In the genomic region with DNA sequence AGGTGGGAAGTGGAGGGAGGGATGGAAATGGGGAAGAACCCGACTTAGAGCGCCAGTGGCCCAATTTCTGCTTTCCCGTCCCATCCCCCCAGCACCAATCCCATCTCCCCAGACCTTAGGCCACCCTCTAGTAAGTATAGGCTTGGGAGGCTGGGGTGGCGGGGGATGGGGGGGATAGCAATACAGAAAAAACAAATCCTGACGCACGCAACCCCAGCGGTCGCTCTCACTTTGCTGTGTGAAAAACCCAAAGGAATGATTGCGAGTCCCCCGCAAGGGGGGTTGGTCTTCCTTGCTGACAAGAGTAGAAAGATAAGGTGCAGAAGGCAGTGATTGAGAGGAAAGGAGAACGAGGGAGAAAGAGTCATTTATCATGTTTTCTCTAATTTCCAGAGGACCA, we compare ENCODE assay signal across 8 cellular contexts. TPM values are rescaled to one million over a fixed set of nuclear protein-coding genes. Genes with fewer than 3 reads are reported as not detected.
DNase-seq lines count a peak whose midpoint lies in the region; ATAC-seq and TF ChIP-seq lines count a peak whose summit lies in the region.

No MANE protein-coding gene starts in this region.

- 0 out of 2 replicates have a peak overlapping the region, but pooled peaks have one; percentile 96 for H2AFZ ChIP-seq in GM23338

- H3K27ac Mint-ChIP-seq in GM23338, result no peak overlapping the region

- H3K4me1 ChIP-seq in GM23338 (ENCODE audit: insufficient read depth), result peaks cover 15% of the 10 kb centered on the region; the same call in 1 of the 2 replicates
- peaks cover 0 to 6% (median 0%) of the 10 kb centered on the region in 4 donors for H3K4me1 ChIP-seq in Peyer's patch

- no peaks in the 10 kb centered on the region for H3F3A ChIP-seq in GM23338 (replicated peaks; ENCODE audit: low read depth)

- no peaks in the 10 kb centered on the region for H3K36me3 Mint-ChIP-seq in GM23338 (ENCODE audit: low read depth)

- peaks cover 31% of the 10 kb centered on the region for H3K4me1 Mint-ChIP-seq in GM23338

- H3K9me3 ChIP-seq in Peyer's patch, result no peaks in the 10 kb centered on the region

- H3K4me3 Mint-ChIP-seq in GM23338, result peak overlapping the region; percentile 70

- H3K79me2 ChIP-seq in GM23338 (replicated peaks; ENCODE audit: insufficient read depth), result no peaks in the 10 kb centered on the region

- H3K36me3 ChIP-seq in GM23338 (ENCODE audit: insufficient read depth), result no peaks in the 10 kb centered on the region
- no peaks in the 10 kb centered on the region for H3K36me3 ChIP-seq in Peyer's patch

- DNase-seq in GM23338 (ENCODE audit: low spot score) (peak; percentile 62), Peyer's patch (no peak), glomerular visceral epithelial cell (ENCODE audit: extremely low spot score) (peak; percentile 14), putamen (ENCODE audit: low spot score) (peak; percentile 42), pons (ENCODE audit: low spot score) (no peak), H4 (ENCODE audit: low spot score) (no peak)
- DNase-seq in activated effector memory CD4-positive, alpha-beta T cell treated with anti-CD3 and anti-CD28 coated beads, Interleukin-2, amount 50 U/mL, for 16 hours, result no peak

- no peaks in the 10 kb centered on the region for H4K20me1 ChIP-seq in GM23338 (replicated peaks; ENCODE audit: insufficient read depth)

- H3K9me3 Mint-ChIP-seq in GM23338, result no peaks in the 10 kb centered on the region

- peaks cover 16% of the 10 kb centered on the region for H3K27me3 Mint-ChIP-seq in GM23338 (ENCODE audit: insufficient read depth, low read depth, poor library complexity)

- ATAC-seq in GM23338 (peak; percentile 44), HG03439 (IDR thresholded peaks at IDR 0.05; ENCODE audit: unreplicated experiment) (no peak)

- H3K9me2 ChIP-seq in GM23338 (ENCODE audit: insufficient read depth), result no peaks in the 10 kb centered on the region

- peak overlapping the region; percentile 93 for H3K4me2 ChIP-seq in GM23338

- no peak for TF ChIP-seq POLR2A in Peyer's patch (IDR thresholded peaks at IDR 0.05)

- TF ChIP-seq CTCF in GM23338 (conservative IDR thresholded peaks at IDR 0.05; ENCODE audit: low read depth in 2 of 2) (no peak), Peyer's patch (IDR thresholded peaks at IDR 0.05) (no peak)

- peak overlapping the region; percentile 68 for H3K4me3 ChIP-seq in GM23338
- peak overlapping the region; percentile 40 to 63 (median 52) for H3K4me3 ChIP-seq in Peyer's patch

- H3K27me3 ChIP-seq in GM23338 (ENCODE audit: insufficient read depth) (peaks cover 36% of the 10 kb centered on the region), Peyer's patch (no peaks in the 10 kb centered on the region)

- H3K27ac ChIP-seq in GM23338 (ENCODE audit: low read depth), result no peak overlapping the region
- peak overlapping the region in 3 of 4 donors; percentile 8 to 61 (median 56) for H3K27ac ChIP-seq in Peyer's patch

TF ChIP-seq in GM23338, 12 proteins besides CTCF, POLR2A, EP300 and RAD21 (continues in another document):
- TF ChIP-seq CREB1 (CRISPR knock-in tag; IDR thresholded peaks at IDR 0.05; ENCODE audit: low read depth) (no peak), ZNF331 (CRISPR knock-in tag; IDR thresholded peaks at IDR 0.05; ENCODE audit: low read depth) (no peak), EZH2phosphoT487 (IDR thresholded peaks at IDR 0.05; ENCODE audit: unreplicated experiment) (no peak), JUNB (IDR thresholded peaks at IDR 0.05; ENCODE audit: unreplicated experiment) (no peak), EZH2 (IDR thresholded peaks at IDR 0.05; ENCODE audit: low read depth, unreplicated experiment) (no peak), POLR2AphosphoS5 (IDR thresholded peaks at IDR 0.05; ENCODE audit: low read depth) (no peak)
- TF ChIP-seq, protein P1, sequence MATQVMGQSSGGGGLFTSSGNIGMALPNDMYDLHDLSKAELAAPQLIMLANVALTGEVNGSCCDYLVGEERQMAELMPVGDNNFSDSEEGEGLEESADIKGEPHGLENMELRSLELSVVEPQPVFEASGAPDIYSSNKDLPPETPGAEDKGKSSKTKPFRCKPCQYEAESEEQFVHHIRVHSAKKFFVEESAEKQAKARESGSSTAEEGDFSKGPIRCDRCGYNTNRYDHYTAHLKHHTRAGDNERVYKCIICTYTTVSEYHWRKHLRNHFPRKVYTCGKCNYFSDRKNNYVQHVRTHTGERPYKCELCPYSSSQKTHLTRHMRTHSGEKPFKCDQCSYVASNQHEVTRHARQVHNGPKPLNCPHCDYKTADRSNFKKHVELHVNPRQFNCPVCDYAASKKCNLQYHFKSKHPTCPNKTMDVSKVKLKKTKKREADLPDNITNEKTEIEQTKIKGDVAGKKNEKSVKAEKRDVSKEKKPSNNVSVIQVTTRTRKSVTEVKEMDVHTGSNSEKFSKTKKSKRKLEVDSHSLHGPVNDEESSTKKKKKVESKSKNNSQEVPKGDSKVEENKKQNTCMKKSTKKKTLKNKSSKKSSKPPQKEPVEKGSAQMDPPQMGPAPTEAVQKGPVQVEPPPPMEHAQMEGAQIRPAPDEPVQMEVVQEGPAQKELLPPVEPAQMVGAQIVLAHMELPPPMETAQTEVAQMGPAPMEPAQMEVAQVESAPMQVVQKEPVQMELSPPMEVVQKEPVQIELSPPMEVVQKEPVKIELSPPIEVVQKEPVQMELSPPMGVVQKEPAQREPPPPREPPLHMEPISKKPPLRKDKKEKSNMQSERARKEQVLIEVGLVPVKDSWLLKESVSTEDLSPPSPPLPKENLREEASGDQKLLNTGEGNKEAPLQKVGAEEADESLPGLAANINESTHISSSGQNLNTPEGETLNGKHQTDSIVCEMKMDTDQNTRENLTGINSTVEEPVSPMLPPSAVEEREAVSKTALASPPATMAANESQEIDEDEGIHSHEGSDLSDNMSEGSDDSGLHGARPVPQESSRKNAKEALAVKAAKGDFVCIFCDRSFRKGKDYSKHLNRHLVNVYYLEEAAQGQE (IDR thresholded peaks at IDR 0.05; ENCODE audit: unreplicated experiment), result no peak
- TF ChIP-seq, protein P2, sequence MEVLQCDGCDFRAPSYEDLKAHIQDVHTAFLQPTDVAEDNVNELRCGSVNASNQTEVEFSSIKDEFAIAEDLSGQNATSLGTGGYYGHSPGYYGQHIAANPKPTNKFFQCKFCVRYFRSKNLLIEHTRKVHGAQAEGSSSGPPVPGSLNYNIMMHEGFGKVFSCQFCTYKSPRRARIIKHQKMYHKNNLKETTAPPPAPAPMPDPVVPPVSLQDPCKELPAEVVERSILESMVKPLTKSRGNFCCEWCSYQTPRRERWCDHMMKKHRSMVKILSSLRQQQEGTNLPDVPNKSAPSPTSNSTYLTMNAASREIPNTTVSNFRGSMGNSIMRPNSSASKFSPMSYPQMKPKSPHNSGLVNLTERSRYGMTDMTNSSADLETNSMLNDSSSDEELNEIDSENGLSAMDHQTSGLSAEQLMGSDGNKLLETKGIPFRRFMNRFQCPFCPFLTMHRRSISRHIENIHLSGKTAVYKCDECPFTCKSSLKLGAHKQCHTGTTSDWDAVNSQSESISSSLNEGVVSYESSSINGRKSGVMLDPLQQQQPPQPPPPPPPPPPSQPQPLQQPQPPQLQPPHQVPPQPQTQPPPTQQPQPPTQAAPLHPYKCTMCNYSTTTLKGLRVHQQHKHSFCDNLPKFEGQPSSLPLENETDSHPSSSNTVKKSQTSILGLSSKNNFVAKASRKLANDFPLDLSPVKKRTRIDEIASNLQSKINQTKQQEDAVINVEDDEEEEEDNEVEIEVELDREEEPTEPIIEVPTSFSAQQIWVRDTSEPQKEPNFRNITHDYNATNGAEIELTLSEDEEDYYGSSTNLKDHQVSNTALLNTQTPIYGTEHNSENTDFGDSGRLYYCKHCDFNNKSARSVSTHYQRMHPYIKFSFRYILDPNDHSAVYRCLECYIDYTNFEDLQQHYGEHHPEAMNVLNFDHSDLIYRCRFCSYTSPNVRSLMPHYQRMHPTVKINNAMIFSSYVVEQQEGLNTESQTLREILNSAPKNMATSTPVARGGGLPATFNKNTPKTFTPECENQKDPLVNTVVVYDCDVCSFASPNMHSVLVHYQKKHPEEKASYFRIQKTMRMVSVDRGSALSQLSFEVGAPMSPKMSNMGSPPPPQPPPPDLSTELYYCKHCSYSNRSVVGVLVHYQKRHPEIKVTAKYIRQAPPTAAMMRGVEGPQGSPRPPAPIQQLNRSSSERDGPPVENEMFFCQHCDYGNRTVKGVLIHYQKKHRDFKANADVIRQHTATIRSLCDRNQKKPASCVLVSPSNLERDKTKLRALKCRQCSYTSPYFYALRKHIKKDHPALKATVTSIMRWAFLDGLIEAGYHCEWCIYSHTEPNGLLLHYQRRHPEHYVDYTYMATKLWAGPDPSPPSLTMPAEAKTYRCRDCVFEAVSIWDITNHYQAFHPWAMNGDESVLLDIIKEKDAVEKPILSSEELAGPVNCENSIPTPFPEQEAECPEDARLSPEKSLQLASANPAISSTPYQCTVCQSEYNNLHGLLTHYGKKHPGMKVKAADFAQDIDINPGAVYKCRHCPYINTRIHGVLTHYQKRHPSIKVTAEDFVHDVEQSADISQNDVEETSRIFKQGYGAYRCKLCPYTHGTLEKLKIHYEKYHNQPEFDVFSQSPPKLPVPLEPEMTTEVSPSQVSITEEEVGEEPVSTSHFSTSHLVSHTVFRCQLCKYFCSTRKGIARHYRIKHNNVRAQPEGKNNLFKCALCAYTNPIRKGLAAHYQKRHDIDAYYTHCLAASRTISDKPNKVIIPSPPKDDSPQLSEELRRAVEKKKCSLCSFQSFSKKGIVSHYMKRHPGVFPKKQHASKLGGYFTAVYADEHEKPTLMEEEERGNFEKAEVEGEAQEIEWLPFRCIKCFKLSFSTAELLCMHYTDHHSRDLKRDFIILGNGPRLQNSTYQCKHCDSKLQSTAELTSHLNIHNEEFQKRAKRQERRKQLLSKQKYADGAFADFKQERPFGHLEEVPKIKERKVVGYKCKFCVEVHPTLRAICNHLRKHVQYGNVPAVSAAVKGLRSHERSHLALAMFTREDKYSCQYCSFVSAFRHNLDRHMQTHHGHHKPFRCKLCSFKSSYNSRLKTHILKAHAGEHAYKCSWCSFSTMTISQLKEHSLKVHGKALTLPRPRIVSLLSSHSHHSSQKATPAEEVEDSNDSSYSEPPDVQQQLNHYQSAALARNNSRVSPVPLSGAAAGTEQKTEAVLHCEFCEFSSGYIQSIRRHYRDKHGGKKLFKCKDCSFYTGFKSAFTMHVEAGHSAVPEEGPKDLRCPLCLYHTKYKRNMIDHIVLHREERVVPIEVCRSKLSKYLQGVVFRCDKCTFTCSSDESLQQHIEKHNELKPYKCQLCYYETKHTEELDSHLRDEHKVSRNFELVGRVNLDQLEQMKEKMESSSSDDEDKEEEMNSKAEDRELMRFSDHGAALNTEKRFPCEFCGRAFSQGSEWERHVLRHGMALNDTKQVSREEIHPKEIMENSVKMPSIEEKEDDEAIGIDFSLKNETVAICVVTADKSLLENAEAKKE (CRISPR knock-in tag; IDR thresholded peaks at IDR 0.05), result no peak

RNA-seq across cellular contexts. Expression of gene CPE, which starts 0.9 kb away (rescaled TPM):
- 16.5 and 18.5 TPM in 2 replicates for total RNA-seq in GM23338 (2014; rRNA removed; shearing (Covaris generic))
- 8.8 and 10.3 TPM in 2 replicates for polyA plus RNA-seq in GM23338 (2016; fragmentation: Nextera tagmentation; extraction: Ambion mirVana)
- 10 to 100 TPM; 23.6 to 31.3 (median 25.8) TPM for total RNA-seq in Peyer's patch
- 18.5 and 21.4 TPM in 2 replicates for total RNA-seq in H4 (2014; rRNA removed; shearing (Covaris generic))

RNA-seq across cellular contexts. Expression of gene MSMO1, which starts 52.2 kb away (rescaled TPM):
- total RNA-seq in GM23338 (2014; rRNA removed; shearing (Covaris generic)), result 272 and 274 TPM in 2 replicates
- polyA plus RNA-seq in GM23338 (2016; fragmentation: Nextera tagmentation; extraction: Ambion mirVana), result 118 and 145 TPM in 2 replicates
- 100 to 1,000 TPM in 3 of 4 donors, 10 to 100 TPM in 1; 10.7 to 148 (median 111) TPM for total RNA-seq in Peyer's patch
- total RNA-seq in H4 (2014; rRNA removed; shearing (Covaris generic)), result 138 and 149 TPM in 2 replicates

Comparison
In these comparisons a context has a peak if more than half of its experiments do, and no peak if none do; other contexts are left out.
1. DNase-seq: peak in GM23338 (single experiment), glomerular visceral epithelial cell (single experiment) and putamen (single experiment); none in Peyer's patch (0 of 3), activated effector memory CD4-positive, alpha-beta T cell treated with anti-CD3 and anti-CD28 coated beads, Interleukin-2, amount 50 U/mL, for 16 hours (single experiment), pons (single experiment) and H4 (single experiment).